ENCODE assay signal across 4 cellular contexts in genomic region chr18:57687970-57688369, GRCh38.
TF ChIP-seq lines count a peak whose summit lies in the region.

No MANE protein-coding gene starts in this region.

TF ChIP-seq in SK-N-SH, 30 proteins besides CTCF, POLR2A, EP300 and RAD21 (continued from another document):
- TF ChIP-seq REST (IDR thresholded peaks at IDR 0.05; ENCODE audit: low read depth, low read length) (peak; percentile 84), EZH2phosphoT487 (IDR thresholded peaks at IDR 0.05; ENCODE audit: borderline replicate concordance, low read depth) (no peak)

TF ChIP-seq in SK-N-SH treated with all-trans-retinoic acid at 6 μM for 48 hours, 23 proteins besides CTCF, POLR2A, EP300 and RAD21 (continued from another document and continues in another):
- TF ChIP-seq ZC3H10 (CRISPR knock-in tag; IDR thresholded peaks at IDR 0.05): no peak
- TF ChIP-seq, protein P1, sequence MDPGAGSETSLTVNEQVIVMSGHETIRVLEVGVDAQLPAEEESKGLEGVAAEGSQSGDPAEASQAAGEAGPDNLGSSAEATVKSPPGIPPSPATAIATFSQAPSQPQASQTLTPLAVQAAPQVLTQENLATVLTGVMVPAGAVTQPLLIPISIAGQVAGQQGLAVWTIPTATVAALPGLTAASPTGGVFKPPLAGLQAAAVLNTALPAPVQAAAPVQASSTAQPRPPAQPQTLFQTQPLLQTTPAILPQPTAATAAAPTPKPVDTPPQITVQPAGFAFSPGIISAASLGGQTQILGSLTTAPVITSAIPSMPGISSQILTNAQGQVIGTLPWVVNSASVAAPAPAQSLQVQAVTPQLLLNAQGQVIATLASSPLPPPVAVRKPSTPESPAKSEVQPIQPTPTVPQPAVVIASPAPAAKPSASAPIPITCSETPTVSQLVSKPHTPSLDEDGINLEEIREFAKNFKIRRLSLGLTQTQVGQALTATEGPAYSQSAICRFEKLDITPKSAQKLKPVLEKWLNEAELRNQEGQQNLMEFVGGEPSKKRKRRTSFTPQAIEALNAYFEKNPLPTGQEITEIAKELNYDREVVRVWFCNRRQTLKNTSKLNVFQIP (CRISPR knock-in tag; IDR thresholded peaks at IDR 0.05; ENCODE audit: borderline replicate concordance, low read depth): no peak
- TF ChIP-seq CREB5 (CRISPR knock-in tag; IDR thresholded peaks at IDR 0.05; ENCODE audit: low read depth): no peak
- no peak for TF ChIP-seq GLIS3 (CRISPR knock-in tag; IDR thresholded peaks at IDR 0.05)
- no peak for TF ChIP-seq CSRNP3 (CRISPR knock-in tag; IDR thresholded peaks at IDR 0.05)
- no peak for TF ChIP-seq ZNF565 (CRISPR knock-in tag; conservative IDR thresholded peaks at IDR 0.05; ENCODE audit: low read depth)
- TF ChIP-seq ZNF70 (CRISPR knock-in tag; IDR thresholded peaks at IDR 0.05): no peak
- no peak for TF ChIP-seq BACH2 (CRISPR knock-in tag; IDR thresholded peaks at IDR 0.05; ENCODE audit: borderline replicate concordance)
- TF ChIP-seq, protein P2, sequence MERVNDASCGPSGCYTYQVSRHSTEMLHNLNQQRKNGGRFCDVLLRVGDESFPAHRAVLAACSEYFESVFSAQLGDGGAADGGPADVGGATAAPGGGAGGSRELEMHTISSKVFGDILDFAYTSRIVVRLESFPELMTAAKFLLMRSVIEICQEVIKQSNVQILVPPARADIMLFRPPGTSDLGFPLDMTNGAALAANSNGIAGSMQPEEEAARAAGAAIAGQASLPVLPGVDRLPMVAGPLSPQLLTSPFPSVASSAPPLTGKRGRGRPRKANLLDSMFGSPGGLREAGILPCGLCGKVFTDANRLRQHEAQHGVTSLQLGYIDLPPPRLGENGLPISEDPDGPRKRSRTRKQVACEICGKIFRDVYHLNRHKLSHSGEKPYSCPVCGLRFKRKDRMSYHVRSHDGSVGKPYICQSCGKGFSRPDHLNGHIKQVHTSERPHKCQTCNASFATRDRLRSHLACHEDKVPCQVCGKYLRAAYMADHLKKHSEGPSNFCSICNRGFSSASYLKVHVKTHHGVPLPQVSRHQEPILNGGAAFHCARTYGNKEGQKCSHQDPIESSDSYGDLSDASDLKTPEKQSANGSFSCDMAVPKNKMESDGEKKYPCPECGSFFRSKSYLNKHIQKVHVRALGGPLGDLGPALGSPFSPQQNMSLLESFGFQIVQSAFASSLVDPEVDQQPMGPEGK (CRISPR knock-in tag; IDR thresholded peaks at IDR 0.05; ENCODE audit: borderline replicate concordance): no peak
- TF ChIP-seq CSDC2 (CRISPR knock-in tag; IDR thresholded peaks at IDR 0.05): no peak
- no peak for TF ChIP-seq OSR1 (CRISPR knock-in tag; IDR thresholded peaks at IDR 0.05)
- no peak for TF ChIP-seq ZFP3 (CRISPR knock-in tag; IDR thresholded peaks at IDR 0.05)

TF ChIP-seq in HCT116, 20 proteins besides CTCF, POLR2A, EP300 and RAD21 (continued from another document):
- peak; percentile 44 for TF ChIP-seq REST (IDR thresholded peaks at IDR 0.05; ENCODE audit: low read depth)

TF ChIP-seq in GM12878, 131 proteins besides CTCF, POLR2A, EP300 and RAD21 (continued from another document):
- TF ChIP-seq PRDM15 (CRISPR knock-in tag; IDR thresholded peaks at IDR 0.05): no peak
- no peak for TF ChIP-seq CEBPB (IDR thresholded peaks at IDR 0.05; ENCODE audit: borderline replicate concordance in 1 of 2, low read depth in 2 of 2, low read length in 2 of 2)
- no peak for TF ChIP-seq CHD1 (IDR thresholded peaks at IDR 0.05; ENCODE audit: low read depth, low read length)
- no peak for TF ChIP-seq ZNF24 (IDR thresholded peaks at IDR 0.05)
- peak; percentile 54; the same call in 1 of the 2 replicates for TF ChIP-seq REST (IDR thresholded peaks at IDR 0.05; ENCODE audit: low read depth, low read length)
